Comparison of ENCODE assay signal across 13 cellular contexts in genomic region chr2:20737505-20737904, GRCh38.
DNase-seq lines count a peak whose midpoint lies in the region; ATAC-seq, FAIRE-seq and TF ChIP-seq lines count a peak whose summit lies in the region.
"Had no signal": no experiment of that assay in that cellular context is flagged by ENCODE, and none has a peak within 500 bp of the region (broad histone marks: within the 10 kb centered on the region; RNA-seq: fewer than 3 reads in every experiment).

No MANE protein-coding gene starts in this region.

- intact Hi-C loops in right lobe of liver (cut with DNase I): no loop called here

- WGBS in smooth muscle cell (ENCODE audit: low lambda C conversion rate): 94% methylated on average over 3 of the region's 3 CpGs
- 57% methylated on average over 3 of the region's 3 CpGs for WGBS in right lobe of liver (ENCODE audit: insufficient coverage, low coverage, low lambda C conversion rate, missing lambda C conversion rate)

- H3K4me2 ChIP-seq in smooth muscle cell: no peak overlapping the region

- TF ChIP-seq CTCF in smooth muscle cell (IDR thresholded peaks at IDR 0.05; ENCODE audit: borderline replicate concordance, insufficient read depth, poor library complexity, severe bottlenecking) (no peak), right lobe of liver (IDR thresholded peaks at IDR 0.05) (no peak)

- H3K36me3 ChIP-seq in smooth muscle cell (ENCODE audit: low read depth) (no peaks in the 10 kb centered on the region), right lobe of liver (no peaks in the 10 kb centered on the region)

- FAIRE-seq in GM18507 (lab: Jason Lieb, UNC): peak; percentile 88
- FAIRE-seq: colon had no signal

- no peaks in the 10 kb centered on the region for H4K20me1 ChIP-seq in smooth muscle cell (ENCODE audit: low read depth)

- H3K27ac ChIP-seq in smooth muscle cell (ENCODE audit: low read depth) (no peak overlapping the region), right lobe of liver (no peak overlapping the region)
- H3K27ac ChIP-seq: heart right ventricle had no signal

- no peaks in the 10 kb centered on the region for H3K27me3 ChIP-seq in smooth muscle cell (ENCODE audit: low read depth)
- no peaks in the 10 kb centered on the region for H3K27me3 ChIP-seq in right lobe of liver
- H3K27me3 ChIP-seq: heart right ventricle had no signal

- no peaks in the 10 kb centered on the region for H3F3A ChIP-seq in smooth muscle cell (ENCODE audit: low read depth)

- peak; percentile 98 for ATAC-seq in GM21367 (IDR thresholded peaks at IDR 0.05; ENCODE audit: unreplicated experiment)
- peak; percentile 99 for ATAC-seq in HG03066 (IDR thresholded peaks at IDR 0.05; ENCODE audit: low read depth, unreplicated experiment)
- no peak for ATAC-seq in right lobe of liver
- ATAC-seq: activated T-cell treated with anti-CD3 and anti-CD28 coated beads, Interleukin-2, amount 50 U/mL, for 4 hours; heart right ventricle had no signal

- no peak overlapping the region for H3K9ac ChIP-seq in smooth muscle cell (ENCODE audit: low read depth)

- H3K4me1 ChIP-seq in smooth muscle cell (ENCODE audit: low read depth) (no peaks in the 10 kb centered on the region), right lobe of liver (peaks cover 0 to 13% (median 0%) of the 10 kb centered on the region in 4 donors)

- TF ChIP-seq POLR2A in right lobe of liver (IDR thresholded peaks at IDR 0.05): no peak

- no peaks in the 10 kb centered on the region for H3K79me2 ChIP-seq in smooth muscle cell (ENCODE audit: low read depth)

- no peaks in the 10 kb centered on the region for H3K9me3 ChIP-seq in smooth muscle cell (replicated peaks; ENCODE audit: low read depth)
- H3K9me3 ChIP-seq in right lobe of liver: no peaks in the 10 kb centered on the region
- H3K9me3 ChIP-seq: heart right ventricle had no signal

- DNase-seq in GM18507 (ENCODE audit: extremely low spot score, insufficient read length, low read depth) (peak; percentile 23), NOMO-1 treated with DMSO at 0.1 percent for 48 hours (lab: John Stamatoyannopoulos, UW; ENCODE audit: unreplicated experiment) (peak; percentile 71), SK-N-DZ (ENCODE audit: low spot score) (no peak), smooth muscle cell (lab: John Stamatoyannopoulos, UW; ENCODE audit: unreplicated experiment) (no peak), right lobe of liver (no peak), NCI-H146 treated with DMSO at 0.1 percent for 48 hours (lab: John Stamatoyannopoulos, UW; ENCODE audit: unreplicated experiment) (no peak)
- DNase-seq: activated T-cell treated with anti-CD3 and anti-CD28 coated beads, Interleukin-2, amount 50 U/mL, for 4 hours; heart right ventricle; NCI-H2029 treated with DMSO at 0.1 percent for 48 hours; stimulated activated CD4-positive, alpha-beta T cell treated with anti-CD3 and anti-CD28 coated beads, Interleukin-15, amount 100 ng/mL, for 24 hours had no signal

- no peak overlapping the region for H2AFZ ChIP-seq in smooth muscle cell (ENCODE audit: low read depth)

- H3K4me3 ChIP-seq in smooth muscle cell (no peak overlapping the region), right lobe of liver (no peak overlapping the region)
- H3K4me3 ChIP-seq: heart right ventricle had no signal

Comparison
In these comparisons a context has a peak if more than half of its experiments do, and no peak if none do; other contexts are left out.
1. DNase-seq: peak in GM18507 (single experiment) and NOMO-1 treated with DMSO at 0.1 percent for 48 hours (single experiment); none in SK-N-DZ (single experiment), smooth muscle cell (single experiment), right lobe of liver (0 of 3) and NCI-H146 treated with DMSO at 0.1 percent for 48 hours (single experiment).
2. ATAC-seq: peak in GM21367 (single experiment) and HG03066 (single experiment); none in right lobe of liver (0 of 4).